Comparison of ENCODE assay signal across 15 cellular contexts in the genomic region with DNA sequence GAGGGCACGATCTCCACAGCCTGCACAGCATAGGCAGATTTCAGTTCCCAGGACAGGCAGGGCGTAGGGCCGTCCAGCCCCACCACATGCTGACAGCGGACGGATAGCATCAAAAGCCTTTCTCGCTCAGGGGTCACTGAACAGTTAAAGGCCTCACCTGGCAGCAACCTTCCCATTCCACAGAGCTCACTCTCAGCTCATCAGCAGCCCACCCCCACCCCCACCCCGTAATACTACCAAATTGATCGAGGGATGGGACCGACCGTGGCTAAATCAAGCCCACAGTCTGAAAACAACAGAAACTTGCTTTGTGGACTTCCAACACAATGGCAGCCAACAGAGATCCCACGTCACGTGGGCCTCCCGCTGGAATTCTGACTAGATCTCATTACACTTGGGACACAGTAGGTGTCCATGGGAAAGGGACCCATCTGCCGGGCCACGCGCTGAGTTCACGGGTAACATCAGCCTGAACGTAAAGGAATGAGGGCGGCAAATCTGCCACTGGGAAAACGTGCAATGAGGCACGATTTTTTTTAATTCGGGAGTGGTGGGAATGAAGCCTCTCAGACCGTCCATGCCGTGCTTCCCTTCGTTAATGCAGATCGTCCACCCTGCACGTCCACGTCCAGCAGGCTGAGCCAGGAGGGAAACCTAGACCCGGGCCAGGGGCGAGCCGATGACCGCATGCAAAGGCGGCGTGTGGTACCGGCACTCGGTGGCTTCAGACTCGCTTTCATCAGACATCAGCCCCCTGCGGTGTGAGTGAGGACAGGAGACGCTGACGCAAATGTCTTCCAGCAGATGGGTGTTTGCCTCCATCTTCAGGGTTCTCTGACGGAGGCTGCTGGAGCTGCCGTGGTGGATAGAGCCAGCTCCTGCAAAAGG.
A peak's percentile ranks its signal among the peaks of the same experiment; 100 is the strongest.
DNase-seq lines count a peak whose midpoint lies in the region; ATAC-seq and TF ChIP-seq lines count a peak whose summit lies in the region.
"Had no signal": no experiment of that assay in that cellular context is flagged by ENCODE, and none has a peak within 500 bp of the region (broad histone marks: within the 10 kb centered on the region; RNA-seq: fewer than 3 reads in every experiment).

No MANE protein-coding gene starts in this region.

- TF ChIP-seq CTCF in lower lobe of right lung (IDR thresholded peaks at IDR 0.05) (no peak), tibial artery (IDR thresholded peaks at IDR 0.05) (no peak)

- H3K27ac ChIP-seq in lower lobe of right lung (no peak overlapping the region), tibial artery (no peak overlapping the region)
- H3K27ac ChIP-seq: body of pancreas, uterus had no signal

- H3K27ac Mint-ChIP-seq in activated naive CD4-positive, alpha-beta T cell treated with anti-CD3 and anti-CD28 coated beads, Interleukin-2, amount 10 ng/mL, durations not matched to agents 7 days and 5 days: peak overlapping the region; percentile 71
- peak overlapping the region; percentile 85 for H3K27ac Mint-ChIP-seq in activated naive CD8-positive, alpha-beta T cell treated with anti-CD3 and anti-CD28 coated beads, Interleukin-2, amount 10 ng/mL, durations not matched to agents 7 days and 5 days

- intact Hi-C loops in lower lobe of right lung (cut with DNase I): no loop called here
- intact Hi-C loops in tibial artery (cut with DNase I; ENCODE audit: low total_unique reads): no loop called here

- POLR2A ChIA-PET in activated naive CD8-positive, alpha-beta T cell treated with anti-CD3 and anti-CD28 coated beads, Interleukin-2, amount 10 ng/mL, durations not matched to agents 7 days and 5 days (lab: Charles Lee): no interaction called here

- no peaks in the 10 kb centered on the region for H3K27me3 ChIP-seq in lower lobe of right lung (ENCODE audit: low read depth)
- peaks cover 0 to 16% of the 10 kb centered on the region in 2 donors for H3K27me3 ChIP-seq in tibial artery
- H3K27me3 ChIP-seq: body of pancreas, uterus had no signal

- peaks cover 13% of the 10 kb centered on the region for H3K4me1 ChIP-seq in lower lobe of right lung
- H3K4me1 ChIP-seq in tibial artery: no peaks in the 10 kb centered on the region
- H3K4me1 ChIP-seq: body of pancreas, uterus had no signal

- peaks cover 10% of the 10 kb centered on the region for H3K4me1 Mint-ChIP-seq in activated naive CD4-positive, alpha-beta T cell treated with anti-CD3 and anti-CD28 coated beads, Interleukin-2, amount 10 ng/mL, durations not matched to agents 7 days and 5 days
- H3K4me1 Mint-ChIP-seq in activated naive CD8-positive, alpha-beta T cell treated with anti-CD3 and anti-CD28 coated beads, Interleukin-2, amount 10 ng/mL, durations not matched to agents 7 days and 5 days: peaks cover 5% of the 10 kb centered on the region

- peaks cover 27% of the 10 kb centered on the region for H3K27me3 Mint-ChIP-seq in activated naive CD4-positive, alpha-beta T cell treated with anti-CD3 and anti-CD28 coated beads, Interleukin-2, amount 10 ng/mL, durations not matched to agents 7 days and 5 days
- H3K27me3 Mint-ChIP-seq in activated naive CD8-positive, alpha-beta T cell treated with anti-CD3 and anti-CD28 coated beads, Interleukin-2, amount 10 ng/mL, durations not matched to agents 7 days and 5 days: no peaks in the 10 kb centered on the region

- H3K36me3 ChIP-seq in lower lobe of right lung: peaks cover 30% of the 10 kb centered on the region
- H3K36me3 ChIP-seq in tibial artery: peaks cover 20 to 96% (median 88%) of the 10 kb centered on the region in 3 donors
- H3K36me3 ChIP-seq: uterus had no signal

- H3K4me3 Mint-ChIP-seq in activated naive CD4-positive, alpha-beta T cell treated with anti-CD3 and anti-CD28 coated beads, Interleukin-2, amount 10 ng/mL, durations not matched to agents 7 days and 5 days: no peak overlapping the region
- peak overlapping the region; percentile 64 for H3K4me3 Mint-ChIP-seq in activated naive CD8-positive, alpha-beta T cell treated with anti-CD3 and anti-CD28 coated beads, Interleukin-2, amount 10 ng/mL, durations not matched to agents 7 days and 5 days

- ATAC-seq in activated naive CD8-positive, alpha-beta T cell treated with anti-CD3 and anti-CD28 coated beads, Interleukin-2, amount 10 ng/mL, durations not matched to agents 7 days and 5 days (ENCODE audit: low read depth): no peak
- ATAC-seq in lower lobe of right lung: no peak
- no peak for ATAC-seq in GM18907 (IDR thresholded peaks at IDR 0.05; ENCODE audit: unreplicated experiment)
- ATAC-seq: body of pancreas, left colon had no signal

- DNase-seq in activated naive CD4-positive, alpha-beta T cell treated with anti-CD3 and anti-CD28 coated beads, Interleukin-2, amount 10 ng/mL, durations not matched to agents 7 days and 5 days: peak; percentile 17
- DNase-seq in activated naive CD4-positive, alpha-beta T cell (lab: John Stamatoyannopoulos, UW): no peak
- no peak for DNase-seq in activated naive CD8-positive, alpha-beta T cell treated with anti-CD3 and anti-CD28 coated beads, Interleukin-2, amount 10 ng/mL, durations not matched to agents 7 days and 5 days
- DNase-seq in lower lobe of right lung (peak; percentile 34), tibial artery (peak; percentile 19 to 59), AG20443 (ENCODE audit: low spot score) (no peak), inferior parietal cortex (ENCODE audit: extremely low spot score) (no peak)
- DNase-seq: KBM-7, NCI-H1694, nucleus accumbens, SHP77 treated with DMSO at 0.1 percent for 48 hours had no signal

- no peaks in the 10 kb centered on the region for H3K36me3 Mint-ChIP-seq in activated naive CD4-positive, alpha-beta T cell treated with anti-CD3 and anti-CD28 coated beads, Interleukin-2, amount 10 ng/mL, durations not matched to agents 7 days and 5 days
- H3K36me3 Mint-ChIP-seq in activated naive CD8-positive, alpha-beta T cell treated with anti-CD3 and anti-CD28 coated beads, Interleukin-2, amount 10 ng/mL, durations not matched to agents 7 days and 5 days: no peaks in the 10 kb centered on the region

- H3K4me3 ChIP-seq in lower lobe of right lung (no peak overlapping the region), tibial artery (no peak overlapping the region)
- H3K4me3 ChIP-seq: body of pancreas, uterus had no signal

- CTCF ChIA-PET in activated naive CD4-positive, alpha-beta T cell treated with anti-CD3 and anti-CD28 coated beads, Interleukin-2, amount 10 ng/mL, durations not matched to agents 7 days and 5 days (lab: Charles Lee): no interaction called here

- H3K9me3 Mint-ChIP-seq in activated naive CD4-positive, alpha-beta T cell treated with anti-CD3 and anti-CD28 coated beads, Interleukin-2, amount 10 ng/mL, durations not matched to agents 7 days and 5 days: no peaks in the 10 kb centered on the region
- H3K9me3 Mint-ChIP-seq in activated naive CD8-positive, alpha-beta T cell treated with anti-CD3 and anti-CD28 coated beads, Interleukin-2, amount 10 ng/mL, durations not matched to agents 7 days and 5 days: no peaks in the 10 kb centered on the region

- no peaks in the 10 kb centered on the region for H3K9me3 ChIP-seq in lower lobe of right lung
- no peaks in the 10 kb centered on the region for H3K9me3 ChIP-seq in tibial artery
- H3K9me3 ChIP-seq: body of pancreas, uterus had no signal

Comparison
In these comparisons a context has a peak if more than half of its experiments do, and no peak if none do; other contexts are left out.
1. DNase-seq: peak in activated naive CD4-positive, alpha-beta T cell treated with anti-CD3 and anti-CD28 coated beads, Interleukin-2, amount 10 ng/mL, durations not matched to agents 7 days and 5 days (single experiment), lower lobe of right lung (single experiment) and tibial artery (2 of 2); none in activated naive CD4-positive, alpha-beta T cell (0 of 4), activated naive CD8-positive, alpha-beta T cell treated with anti-CD3 and anti-CD28 coated beads, Interleukin-2, amount 10 ng/mL, durations not matched to agents 7 days and 5 days (single experiment), AG20443 (single experiment) and inferior parietal cortex (single experiment).